Comparison of ENCODE assay signal across 8 cellular contexts in the genomic region with DNA sequence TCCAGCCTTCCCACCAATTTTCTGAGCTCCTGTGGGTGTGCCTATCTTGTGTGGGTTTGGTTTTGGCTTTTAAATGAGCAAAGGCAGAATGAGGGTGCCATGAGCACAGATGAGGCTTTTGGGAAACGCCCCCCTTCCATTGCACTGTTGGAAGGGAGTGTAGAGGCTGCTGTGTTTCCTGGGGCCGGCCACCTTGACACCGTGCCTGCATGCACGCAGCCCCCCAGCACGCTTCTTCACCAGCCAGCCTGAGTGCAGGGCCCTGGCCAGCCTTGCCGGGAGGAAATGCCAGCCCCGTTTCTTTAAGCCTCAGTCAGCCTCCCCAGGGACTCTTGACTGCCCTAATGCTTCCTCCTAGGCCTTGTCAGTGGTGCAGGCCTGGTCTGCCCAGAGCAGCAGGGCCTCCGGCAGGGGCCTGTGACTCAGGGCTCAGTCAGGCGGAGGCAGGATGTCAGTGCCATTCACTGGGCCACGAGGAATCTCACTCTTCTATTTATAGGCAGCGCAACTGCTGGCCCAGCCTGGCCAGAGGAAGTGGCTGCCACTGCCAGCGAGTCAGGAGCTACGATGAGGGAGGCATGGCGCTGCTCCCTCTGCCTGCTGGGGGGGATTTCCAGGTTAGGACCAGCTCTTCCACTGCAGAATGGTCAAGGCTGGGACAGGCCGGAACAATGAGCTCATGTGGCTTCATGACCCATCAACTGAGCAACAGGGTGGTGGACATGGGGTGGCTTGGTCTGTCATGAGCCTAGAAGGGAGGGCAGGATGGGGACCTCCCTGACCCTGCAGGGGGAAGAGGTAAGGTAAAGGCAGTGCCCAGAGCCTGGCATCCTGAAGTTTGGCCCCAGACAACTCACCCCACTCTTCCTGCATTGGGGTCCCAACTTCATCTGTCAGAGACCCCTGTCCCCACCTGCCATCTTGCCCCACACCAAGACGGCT.
DNase-seq lines count a peak whose midpoint lies in the region; ATAC-seq and TF ChIP-seq lines count a peak whose summit lies in the region.

No MANE protein-coding gene starts in this region.

- DNase-seq in GM10248 (ENCODE audit: extremely low spot score) (peak; percentile 53), H4 (ENCODE audit: low spot score) (peak; percentile 94), NCI-H69 (lab: John Stamatoyannopoulos, UW) (peak; percentile 52), cerebellar cortex (ENCODE audit: low spot score) (peak; percentile 76), kidney tubule cell (ENCODE audit: low spot score) (peak; percentile 99), NCI-H1694 treated with DMSO at 0.1 percent for 48 hours (lab: John Stamatoyannopoulos, UW) (no peak), T-helper 9 cell (no peak)
- DNase-seq in stimulated activated naive CD8-positive, alpha-beta T cell treated with anti-CD3 and anti-CD28 coated beads, Interleukin-15, Interleukin-2, amounts not matched to agents 100 U/mL and 50 U/mL, for 24 hours = peak; percentile 37

- TF ChIP-seq CTCF in GM10248 (IDR thresholded peaks at IDR 0.05; ENCODE audit: control extremely low read depth, extremely low read depth, low read depth, missing control alignments) = no peak

- CTCF ChIA-PET in GM10248 (lab: Yijun Ruan, JAX) = no interaction called here

- POLR2A ChIA-PET in GM10248 (lab: Yijun Ruan, JAX) = no interaction called here

- ATAC-seq in stimulated activated naive CD8-positive, alpha-beta T cell treated with anti-CD3 and anti-CD28 coated beads, Interleukin-15, Interleukin-2, amounts not matched to agents 100 U/mL and 50 U/mL, for 24 hours = peak; percentile 81

Comparison
In these comparisons a context has a peak if more than half of its experiments do, and no peak if none do; other contexts are left out.
1. DNase-seq: peak in GM10248 (single experiment), H4 (single experiment), NCI-H69 (single experiment), cerebellar cortex (single experiment), kidney tubule cell (single experiment) and stimulated activated naive CD8-positive, alpha-beta T cell treated with anti-CD3 and anti-CD28 coated beads, Interleukin-15, Interleukin-2, amounts not matched to agents 100 U/mL and 50 U/mL, for 24 hours (single experiment); none in NCI-H1694 treated with DMSO at 0.1 percent for 48 hours (single experiment) and T-helper 9 cell (single experiment).